ENCODE assay signal across 17 cellular contexts in the genomic region with DNA sequence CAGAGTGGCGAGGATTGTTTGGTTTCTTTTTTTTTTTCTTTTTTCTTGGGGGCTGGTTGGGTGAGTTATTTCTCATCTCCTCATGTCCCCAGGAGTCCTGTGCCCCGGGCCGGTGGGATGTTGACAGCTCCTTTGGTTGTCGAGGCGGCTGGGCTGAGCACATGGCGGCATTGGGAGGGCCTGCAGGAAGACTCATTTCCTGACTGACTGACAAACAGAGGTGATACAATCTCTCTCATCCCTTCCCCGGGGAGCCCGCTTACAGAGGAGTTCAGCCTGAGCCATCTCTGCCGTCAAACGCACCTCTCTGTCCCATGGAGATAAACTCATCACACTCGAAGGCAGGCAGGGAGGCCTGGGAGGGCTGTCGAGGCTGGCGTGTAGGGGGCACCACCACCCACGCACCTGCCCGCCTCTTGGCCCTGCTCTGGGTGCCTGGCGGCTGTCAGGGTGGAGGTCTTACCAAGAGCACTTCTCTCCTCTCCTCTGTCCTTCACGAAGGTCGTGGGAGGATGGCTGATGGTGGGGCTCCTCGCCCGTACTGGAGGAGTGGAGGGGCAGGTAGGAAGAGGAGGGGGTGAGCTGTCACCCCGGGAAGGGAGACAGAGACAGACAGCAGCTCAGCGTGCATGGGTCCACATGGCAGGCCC.
DNase-seq lines count a peak whose midpoint lies in the region; ATAC-seq, FAIRE-seq and TF ChIP-seq lines count a peak whose summit lies in the region.
"Had no signal": no experiment of that assay in that cellular context is flagged by ENCODE, and none has a peak within 500 bp of the region (broad histone marks: within the 10 kb centered on the region; RNA-seq: fewer than 3 reads in every experiment).

No MANE protein-coding gene starts in this region.

- no peak for TF ChIP-seq EP300 in K562 (IDR thresholded peaks at IDR 0.05; ENCODE audit: low read length)

- DNase-seq in natural killer cell treated with Interleukin-12 subunit alpha and Interleukin-12 subunit beta and Interleukin-15 and Interleukin-18, amount 100 ng/mL, for 72 hours (ENCODE audit: low spot score) = peak; percentile 45
- DNase-seq in natural killer cell (no peak), K562 (ENCODE audit: extremely low read depth in 1 of 4, low spot score in 3 of 4) (peak in 2 of 4 experiments; percentile 16 to 33), lower lobe of right lung (peak; percentile 24)
- no peak for DNase-seq in activated effector memory CD4-positive, alpha-beta T cell treated with anti-CD3 and anti-CD28 coated beads, Interleukin-2, amount 50 U/mL, for 16 hours
- DNase-seq in stimulated activated CD4-positive, alpha-beta T cell treated with anti-CD3 and anti-CD28 coated beads, Interleukin-15, amount 100 ng/mL, for 24 hours = no peak
- DNase-seq: C1 segment of cervical spinal cord, DMS79 treated with DMSO at 0.1 percent for 48 hours, KBM-7, NCI-H1694, NCI-H748 treated with DMSO at 0.1 percent for 48 hours, Right ventricle myocardium superior had no signal

- no peak for ATAC-seq in natural killer cell treated with Interleukin-12 subunit alpha and Interleukin-12 subunit beta and Interleukin-15 and Interleukin-18, amount 100 ng/mL, for 72 hours
- ATAC-seq in natural killer cell (no peak), K562 (peak; percentile 55), lower lobe of right lung (no peak), GM21526 (IDR thresholded peaks at IDR 0.05; ENCODE audit: low FRiP score, unreplicated experiment) (no peak), HG03520 (IDR thresholded peaks at IDR 0.05; ENCODE audit: unreplicated experiment) (no peak)

- no peaks in the 10 kb centered on the region for H3K9me1 ChIP-seq in K562 (ENCODE audit: control insufficient read depth, insufficient read depth, low read length)

- H3K4me1 ChIP-seq in K562 (replicated peaks in 1 of 2; ENCODE audit: control insufficient read depth in 2 of 2, insufficient read depth in 2 of 2, low read length in 2 of 2) (peaks cover 0 to 2% of the 10 kb centered on the region in 2 experiments; a peak in 1 of 5 replicates), lower lobe of right lung (no peaks in the 10 kb centered on the region)

- H2AFZ ChIP-seq in K562 (ENCODE audit: low read depth, low read length) = no peak overlapping the region

- no peak overlapping the region for H3K4me3 ChIP-seq in K562
- no peak overlapping the region for H3K4me3 ChIP-seq in lower lobe of right lung
- H3K4me3 ChIP-seq: HAP-1 had no signal

- no peak for TF ChIP-seq RAD21 in K562 (CRISPR knock-in tag; conservative IDR thresholded peaks at IDR 0.05 in 1 of 2, IDR thresholded peaks at IDR 0.05 in 1 of 2)

- H3K4me2 ChIP-seq in K562 (ENCODE audit: insufficient read depth, low read length) = no peak overlapping the region

- no peak overlapping the region for H3K27ac ChIP-seq in K562 (ENCODE audit: extremely low read depth, low read depth, low read length)
- no peak overlapping the region for H3K27ac ChIP-seq in lower lobe of right lung

- no peaks in the 10 kb centered on the region for H4K20me1 ChIP-seq in K562 (replicated peaks; ENCODE audit: control insufficient read depth, insufficient read depth, low read length)

- no peak overlapping the region for H3K9ac ChIP-seq in K562 (ENCODE audit: insufficient read depth in 1 of 2, low read depth in 2 of 2, low read length in 2 of 2)

- H3K79me2 ChIP-seq in K562 (ENCODE audit: control insufficient read depth, insufficient read depth, low read length) = no peaks in the 10 kb centered on the region

- FAIRE-seq in K562 (lab: Jason Lieb, UNC) = no peak
- FAIRE-seq: A204.1, RCC 7860 had no signal

- no peak overlapping the region for H3K27ac Mint-ChIP-seq in natural killer cell treated with Interleukin-12 subunit alpha and Interleukin-12 subunit beta and Interleukin-15 and Interleukin-18, amount 100 ng/mL, for 72 hours
- H3K27ac Mint-ChIP-seq in natural killer cell = no peak overlapping the region

- no peaks in the 10 kb centered on the region for H3K4me1 Mint-ChIP-seq in natural killer cell treated with Interleukin-12 subunit alpha and Interleukin-12 subunit beta and Interleukin-15 and Interleukin-18, amount 100 ng/mL, for 72 hours (ENCODE audit: low read depth in 2 of 2)
- no peaks in the 10 kb centered on the region for H3K4me1 Mint-ChIP-seq in natural killer cell

- H3K27me3 Mint-ChIP-seq in natural killer cell treated with Interleukin-12 subunit alpha and Interleukin-12 subunit beta and Interleukin-15 and Interleukin-18, amount 100 ng/mL, for 72 hours = no peaks in the 10 kb centered on the region
- H3K27me3 Mint-ChIP-seq in natural killer cell (ENCODE audit: low read depth in 2 of 2) = peaks cover 5 to 13% of the 10 kb centered on the region in 2 donors

- no peaks in the 10 kb centered on the region for H3K36me3 Mint-ChIP-seq in natural killer cell treated with Interleukin-12 subunit alpha and Interleukin-12 subunit beta and Interleukin-15 and Interleukin-18, amount 100 ng/mL, for 72 hours
- no peaks in the 10 kb centered on the region for H3K36me3 Mint-ChIP-seq in natural killer cell

- H3K27me3 ChIP-seq in K562 (ENCODE audit: control insufficient read depth in 2 of 2, insufficient read depth in 2 of 2, low read length in 2 of 2) (peaks cover 4 to 48% of the 10 kb centered on the region in 2 experiments), lower lobe of right lung (ENCODE audit: low read depth) (peaks cover 10% of the 10 kb centered on the region)

- CTCF ChIA-PET in K562 (lab: Yijun Ruan, JAX; ENCODE audit: low intra/inter-chr PET ratio) = no interaction called here

- no peak for TF ChIP-seq POLR2A in K562 (conservative IDR thresholded peaks at IDR 0.05)

- BruUV-seq in K562 (replicated peaks; lab: Mats Ljungman, UMichigan) = no TSS peak

- no peaks in the 10 kb centered on the region for H3K9me3 ChIP-seq in K562 (replicated peaks; ENCODE audit: control insufficient read depth, insufficient read depth, low read depth, low read length)
- no peaks in the 10 kb centered on the region for H3K9me3 ChIP-seq in lower lobe of right lung
- H3K9me3 ChIP-seq: HAP-1 had no signal

- POLR2A ChIA-PET in K562 (lab: Yijun Ruan, JAX) = no interaction called here

- no peak overlapping the region for H3K4me3 Mint-ChIP-seq in natural killer cell treated with Interleukin-12 subunit alpha and Interleukin-12 subunit beta and Interleukin-15 and Interleukin-18, amount 100 ng/mL, for 72 hours
- no peak overlapping the region for H3K4me3 Mint-ChIP-seq in natural killer cell

- TF ChIP-seq CTCF in natural killer cell (IDR thresholded peaks at IDR 0.05) (no peak), K562 (IDR thresholded peaks at IDR 0.05 in 2 of 3, conservative IDR thresholded peaks at IDR 0.05 in 1 of 3; ENCODE audit: insufficient read depth in 2 of 3, low read depth in 1 of 3, low read length in 3 of 3) (no peak), lower lobe of right lung (IDR thresholded peaks at IDR 0.05) (no peak)

- WGBS in K562 (ENCODE audit: insufficient coverage, low coverage, missing lambda C conversion rate) = 1% methylated on average over 16 of the region's 22 CpGs

- H3K9me3 Mint-ChIP-seq in natural killer cell treated with Interleukin-12 subunit alpha and Interleukin-12 subunit beta and Interleukin-15 and Interleukin-18, amount 100 ng/mL, for 72 hours = no peaks in the 10 kb centered on the region
- H3K9me3 Mint-ChIP-seq in natural killer cell = no peaks in the 10 kb centered on the region

- in situ Hi-C loops in K562 (cut with MboI) = no loop called here

- intact Hi-C loops in natural killer cell (cut with micrococcal nuclease) (no loop called here), K562 (cut with micrococcal nuclease) (no loop called here), lower lobe of right lung (cut with DNase I) (no loop called here)

- H3K36me3 ChIP-seq in K562 (ENCODE audit: control insufficient read depth, insufficient read depth, low read length) (no peaks in the 10 kb centered on the region), lower lobe of right lung (no peaks in the 10 kb centered on the region)
- H3K36me3 ChIP-seq: HAP-1 had no signal

TF ChIP-seq in K562, 482 proteins besides CTCF, POLR2A, EP300 and RAD21 (continues in another document):
- TF ChIP-seq HEY1 (CRISPR knock-in tag; IDR thresholded peaks at IDR 0.05; ENCODE audit: borderline replicate concordance) = no peak
- TF ChIP-seq EGR1 (conservative IDR thresholded peaks at IDR 0.05) = peak; percentile 30; the same call in 1 of the 2 replicates
- TF ChIP-seq, protein P1, sequence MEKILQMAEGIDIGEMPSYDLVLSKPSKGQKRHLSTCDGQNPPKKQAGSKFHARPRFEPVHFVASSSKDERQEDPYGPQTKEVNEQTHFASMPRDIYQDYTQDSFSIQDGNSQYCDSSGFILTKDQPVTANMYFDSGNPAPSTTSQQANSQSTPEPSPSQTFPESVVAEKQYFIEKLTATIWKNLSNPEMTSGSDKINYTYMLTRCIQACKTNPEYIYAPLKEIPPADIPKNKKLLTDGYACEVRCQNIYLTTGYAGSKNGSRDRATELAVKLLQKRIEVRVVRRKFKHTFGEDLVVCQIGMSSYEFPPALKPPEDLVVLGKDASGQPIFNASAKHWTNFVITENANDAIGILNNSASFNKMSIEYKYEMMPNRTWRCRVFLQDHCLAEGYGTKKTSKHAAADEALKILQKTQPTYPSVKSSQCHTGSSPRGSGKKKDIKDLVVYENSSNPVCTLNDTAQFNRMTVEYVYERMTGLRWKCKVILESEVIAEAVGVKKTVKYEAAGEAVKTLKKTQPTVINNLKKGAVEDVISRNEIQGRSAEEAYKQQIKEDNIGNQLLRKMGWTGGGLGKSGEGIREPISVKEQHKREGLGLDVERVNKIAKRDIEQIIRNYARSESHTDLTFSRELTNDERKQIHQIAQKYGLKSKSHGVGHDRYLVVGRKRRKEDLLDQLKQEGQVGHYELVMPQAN (IDR thresholded peaks at IDR 0.05; ENCODE audit: borderline replicate concordance) = no peak
- TF ChIP-seq CREB5 (CRISPR knock-in tag; IDR thresholded peaks at IDR 0.05) = no peak
- no peak for TF ChIP-seq OTX1 (CRISPR knock-in tag; IDR thresholded peaks at IDR 0.05)
- no peak for TF ChIP-seq HNRNPK (IDR thresholded peaks at IDR 0.05; ENCODE audit: low read depth, low read length, poor library complexity, severe bottlenecking)
- no peak for TF ChIP-seq NFE2L1 (tag; IDR thresholded peaks at IDR 0.05; ENCODE audit: borderline replicate concordance, low read depth)
- no peak for TF ChIP-seq CREB1 (IDR thresholded peaks at IDR 0.05)
- TF ChIP-seq CREB1 (CRISPR knock-in tag; IDR thresholded peaks at IDR 0.05) = no peak

Comparison
In these comparisons a context has a peak if more than half of its experiments do, and no peak if none do; other contexts are left out.
1. DNase-seq: peak in natural killer cell treated with Interleukin-12 subunit alpha and Interleukin-12 subunit beta and Interleukin-15 and Interleukin-18, amount 100 ng/mL, for 72 hours (single experiment) and lower lobe of right lung (single experiment); none in natural killer cell (single experiment), activated effector memory CD4-positive, alpha-beta T cell treated with anti-CD3 and anti-CD28 coated beads, Interleukin-2, amount 50 U/mL, for 16 hours (single experiment) and stimulated activated CD4-positive, alpha-beta T cell treated with anti-CD3 and anti-CD28 coated beads, Interleukin-15, amount 100 ng/mL, for 24 hours (single experiment).